18 cellular contexts compared by ENCODE assay signal in genomic region chr6:166459906-166460305, GRCh38.
"Had no signal": no experiment of that assay in that cellular context is flagged by ENCODE, and none has a peak within 500 bp of the region (broad histone marks: within the 10 kb centered on the region; RNA-seq: fewer than 3 reads in every experiment).

No MANE protein-coding gene starts in this region.

- H3K4me3 ChIP-seq: coronary artery, heart right ventricle, psoas muscle, right lobe of liver, stomach had no signal

- H3K9me3 ChIP-seq: psoas muscle, right lobe of liver, stomach had no signal

- DNase-seq: effector CD4-positive, alpha-beta T cell; heart right ventricle; hypothalamus; mammary epithelial cell; natural killer cell; occipital lobe; psoas muscle; retina; right lobe of liver; stimulated activated CD4-positive, alpha-beta T cell treated with anti-CD3 and anti-CD28 coated beads, Interleukin-4, amount 100 ng/mL, for 1 hour; stimulated activated CD8-positive, alpha-beta memory T cell treated with anti-CD3 and anti-CD28 coated beads, Interleukin-4, amount 100 ng/mL, for 48 hours; stomach; substantia nigra; trophoblast cell had no signal

- H3K9me3 Mint-ChIP-seq: natural killer cell; stimulated activated effector memory CD8-positive, alpha-beta T cell treated with anti-CD3 and anti-CD28 coated beads, Interleukin-12 subunit alpha, Interleukin-12 subunit beta, amount 100 ng/mL, for 72 hours had no signal

- H3K36me3 Mint-ChIP-seq: natural killer cell; stimulated activated effector memory CD8-positive, alpha-beta T cell treated with anti-CD3 and anti-CD28 coated beads, Interleukin-12 subunit alpha, Interleukin-12 subunit beta, amount 100 ng/mL, for 72 hours had no signal

- H3K27ac ChIP-seq: coronary artery, psoas muscle, right lobe of liver, stomach had no signal

- H3K27me3 ChIP-seq: heart right ventricle, right lobe of liver, stomach had no signal

- H3K4me3 Mint-ChIP-seq: mesothelial cell of epicardium; natural killer cell; stimulated activated effector memory CD8-positive, alpha-beta T cell treated with anti-CD3 and anti-CD28 coated beads, Interleukin-12 subunit alpha, Interleukin-12 subunit beta, amount 100 ng/mL, for 72 hours had no signal

- ATAC-seq: left lobe of liver; natural killer cell; psoas muscle; right lobe of liver; stimulated activated effector memory CD8-positive, alpha-beta T cell treated with anti-CD3 and anti-CD28 coated beads, Interleukin-12 subunit alpha, Interleukin-12 subunit beta, amount 100 ng/mL, for 72 hours had no signal

- H3K4me1 ChIP-seq: psoas muscle, right lobe of liver had no signal

- H3K36me3 ChIP-seq: right lobe of liver had no signal

- H3K27ac Mint-ChIP-seq: mesothelial cell of epicardium; natural killer cell; stimulated activated effector memory CD8-positive, alpha-beta T cell treated with anti-CD3 and anti-CD28 coated beads, Interleukin-12 subunit alpha, Interleukin-12 subunit beta, amount 100 ng/mL, for 72 hours had no signal
